In genomic region chr10:60848126-60848525, GRCh38 we compare ENCODE assay signal across 14 cellular contexts.
DNase-seq lines count a peak whose midpoint lies in the region; ATAC-seq and TF ChIP-seq lines count a peak whose summit lies in the region.
"Had no signal": no experiment of that assay in that cellular context is flagged by ENCODE, and none has a peak within 500 bp of the region (broad histone marks: within the 10 kb centered on the region; RNA-seq: fewer than 3 reads in every experiment).

No MANE protein-coding gene starts in this region.

- peaks cover 0 to 4% (median 0%) of the 10 kb centered on the region in 4 donors for H3K9me3 ChIP-seq in esophagus muscularis mucosa
- H3K9me3 ChIP-seq in lower lobe of right lung = no peaks in the 10 kb centered on the region
- no peaks in the 10 kb centered on the region for H3K9me3 ChIP-seq in Caco-2

- no peak for TF ChIP-seq EP300 in esophagus muscularis mucosa (IDR thresholded peaks at IDR 0.05)

- H3K27me3 Mint-ChIP-seq in naive thymus-derived CD8-positive, alpha-beta T cell = peaks cover 0 to 3% (median 0%) of the 10 kb centered on the region in 5 donors
- H3K27me3 Mint-ChIP-seq in Caco-2 (ENCODE audit: insufficient read depth, unreplicated experiment) = no peaks in the 10 kb centered on the region

- peak; percentile 35 to 39 for ATAC-seq in lower lobe of right lung
- no peak for ATAC-seq in naive thymus-derived CD8-positive, alpha-beta T cell

- no peak for TF ChIP-seq POLR2A in esophagus muscularis mucosa (IDR thresholded peaks at IDR 0.05; ENCODE audit: low read depth)

- no peak overlapping the region for H3K27ac Mint-ChIP-seq in naive thymus-derived CD8-positive, alpha-beta T cell
- no peak overlapping the region for H3K27ac Mint-ChIP-seq in Caco-2 (ENCODE audit: unreplicated experiment)
- H3K27ac Mint-ChIP-seq: B cell, H9 had no signal

- H3K4me1 ChIP-seq in esophagus muscularis mucosa (peaks cover 14 to 18% (median 16%) of the 10 kb centered on the region in 4 donors), lower lobe of right lung (peaks cover 13% of the 10 kb centered on the region), Caco-2 (no peaks in the 10 kb centered on the region)

- BruUV-seq in Caco-2 (replicated peaks; lab: Mats Ljungman, UMichigan) = no TSS peak

- no peak overlapping the region for H3K4me3 ChIP-seq in esophagus muscularis mucosa
- H3K4me3 ChIP-seq in lower lobe of right lung = no peak overlapping the region
- no peak overlapping the region for H3K4me3 ChIP-seq in Caco-2 (ENCODE audit: low read depth, low read length)
- H3K4me3 ChIP-seq: stomach had no signal

- DNase-seq in AG08395 (ENCODE audit: low spot score) = peak; percentile 56
- peak; percentile 19 for DNase-seq in HS-5 (ENCODE audit: low read depth)
- no peak for DNase-seq in esophagus muscularis mucosa (ENCODE audit: extremely low spot score)
- DNase-seq in lower lobe of right lung = no peak
- DNase-seq in stimulated activated naive CD4-positive, alpha-beta T cell treated with Interleukin-2 at 50 U/mL for 16 hours (lab: John Stamatoyannopoulos, UW) = no peak
- no peak for DNase-seq in naive thymus-derived CD8-positive, alpha-beta T cell
- DNase-seq in Caco-2 = no peak
- DNase-seq in NCI-H1417 treated with DMSO at 0.1 percent for 48 hours (lab: John Stamatoyannopoulos, UW) = no peak
- DNase-seq: activated T-cell treated with anti-CD3 and anti-CD28 coated beads for 4 hours, anterior cingulate cortex, H9, NCI-H345, stomach had no signal

- intact Hi-C loops in esophagus muscularis mucosa (cut with DNase I) (no loop called here), lower lobe of right lung (cut with DNase I) (no loop called here), Caco-2 (cut with micrococcal nuclease; ENCODE audit: unreplicated experiment) (no loop called here)

- POLR2A ChIA-PET in naive thymus-derived CD8-positive, alpha-beta T cell (lab: Charles Lee) = no interaction called here
- POLR2A ChIA-PET in Caco-2 (lab: Charles Lee) = no interaction called here

- H3K4me3 Mint-ChIP-seq in naive thymus-derived CD8-positive, alpha-beta T cell = no peak overlapping the region
- no peak overlapping the region for H3K4me3 Mint-ChIP-seq in Caco-2 (ENCODE audit: unreplicated experiment)
- H3K4me3 Mint-ChIP-seq: B cell, H9 had no signal

- no peak overlapping the region for H3K27ac ChIP-seq in esophagus muscularis mucosa (replicated peaks in 1 of 4)
- H3K27ac ChIP-seq in lower lobe of right lung = no peak overlapping the region
- H3K27ac ChIP-seq: stomach had no signal

- H3K27me3 ChIP-seq in esophagus muscularis mucosa (no peaks in the 10 kb centered on the region), lower lobe of right lung (ENCODE audit: low read depth) (no peaks in the 10 kb centered on the region), Caco-2 (replicated peaks; ENCODE audit: control insufficient read depth, insufficient read depth, low read length) (no peaks in the 10 kb centered on the region; the same call in 1 of the 2 replicates)
- H3K27me3 ChIP-seq: stomach had no signal

- H3K36me3 Mint-ChIP-seq in naive thymus-derived CD8-positive, alpha-beta T cell = no peaks in the 10 kb centered on the region
- no peaks in the 10 kb centered on the region for H3K36me3 Mint-ChIP-seq in Caco-2 (ENCODE audit: insufficient read depth, unreplicated experiment)

- TF ChIP-seq CTCF in esophagus muscularis mucosa (IDR thresholded peaks at IDR 0.05) (peak in 2 of 3 experiments; percentile 5 to 22), lower lobe of right lung (IDR thresholded peaks at IDR 0.05) (no peak), Caco-2 (IDR thresholded peaks at IDR 0.05; ENCODE audit: insufficient read depth in 1 of 2, low read depth in 1 of 2, low read length in 1 of 2, severe bottlenecking in 1 of 2, unreplicated experiment in 1 of 2) (no peak)

- CTCF ChIA-PET in Caco-2 (lab: Charles Lee) = interaction anchor here (0.6 kb wide), 1 partner anchor 200 kb away, joined by 8 read pairs; no protein-coding TSS in a partner anchor

- H3K36me3 ChIP-seq in esophagus muscularis mucosa (no peaks in the 10 kb centered on the region), lower lobe of right lung (no peaks in the 10 kb centered on the region), Caco-2 (ENCODE audit: control insufficient read depth, insufficient read depth, low read length) (no peaks in the 10 kb centered on the region)
- H3K36me3 ChIP-seq: stomach had no signal

- 68% methylated on average over 1 of the region's 1 CpG for WGBS in esophagus muscularis mucosa

- H3K4me1 Mint-ChIP-seq in naive thymus-derived CD8-positive, alpha-beta T cell = no peaks in the 10 kb centered on the region
- H3K4me1 Mint-ChIP-seq in Caco-2 (ENCODE audit: low read depth, unreplicated experiment) = no peaks in the 10 kb centered on the region

- H3K9me3 Mint-ChIP-seq in naive thymus-derived CD8-positive, alpha-beta T cell = peaks cover 0 to 2% (median 0%) of the 10 kb centered on the region in 9 donors
- H3K9me3 Mint-ChIP-seq in Caco-2 (ENCODE audit: unreplicated experiment) = no peaks in the 10 kb centered on the region

Comparison
In these comparisons a context has a peak if more than half of its experiments do, and no peak if none do; other contexts are left out.
1. DNase-seq: peak in AG08395 (single experiment) and HS-5 (single experiment); none in esophagus muscularis mucosa (single experiment), lower lobe of right lung (single experiment), stimulated activated naive CD4-positive, alpha-beta T cell treated with Interleukin-2 at 50 U/mL for 16 hours (single experiment), naive thymus-derived CD8-positive, alpha-beta T cell (0 of 10), Caco-2 (0 of 2) and NCI-H1417 treated with DMSO at 0.1 percent for 48 hours (single experiment).
2. CTCF ChIP-seq: peak in esophagus muscularis mucosa (2 of 3); none in lower lobe of right lung (single experiment) and Caco-2 (0 of 2).
3. ATAC-seq: peak in lower lobe of right lung (2 of 2); none in naive thymus-derived CD8-positive, alpha-beta T cell (0 of 2).